Comparison of ENCODE assay signal across 20 cellular contexts in the genomic region with DNA sequence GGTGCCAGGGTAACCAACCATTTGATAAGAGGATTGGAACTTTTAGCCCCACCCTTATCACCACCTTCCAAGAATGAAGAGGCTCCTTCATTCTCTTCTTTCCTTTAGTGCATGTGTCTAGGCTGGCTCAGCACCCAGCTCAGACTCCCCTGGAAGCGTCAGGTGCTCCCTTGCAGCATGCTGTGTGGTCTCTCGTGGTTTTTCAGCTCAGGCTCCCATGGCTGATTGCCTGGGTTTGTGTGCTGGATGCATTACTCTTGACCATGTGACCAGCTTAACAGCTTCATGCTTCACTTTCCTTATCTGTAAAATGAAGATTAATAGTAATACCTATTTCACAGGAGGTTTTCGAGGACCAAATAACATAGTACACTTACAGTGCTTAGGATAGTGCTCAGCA.
DNase-seq lines count a peak whose midpoint lies in the region; ATAC-seq and TF ChIP-seq lines count a peak whose summit lies in the region.
"Had no signal": no experiment of that assay in that cellular context is flagged by ENCODE, and none has a peak within 500 bp of the region (broad histone marks: within the 10 kb centered on the region; RNA-seq: fewer than 3 reads in every experiment).

No MANE protein-coding gene starts in this region.

- in situ Hi-C loops in ACHN (cut with HindIII; ENCODE audit: low pct_ligation_motif_present, low pct_unique_long_range_greater_than_20kb, low sequenced_read_pairs) (no loop called here), GM23248 (cut with MboI) (no loop called here)

- ATAC-seq in GM23338 (no peak), GM18868 (IDR thresholded peaks at IDR 0.05; ENCODE audit: unreplicated experiment) (no peak), GM18873 (IDR thresholded peaks at IDR 0.05; ENCODE audit: low FRiP score, unreplicated experiment) (no peak)
- ATAC-seq: GM12878, HepG2 had no signal

- H3K27me3 Mint-ChIP-seq in GM23338 (ENCODE audit: insufficient read depth, low read depth, poor library complexity), result peaks cover 6% of the 10 kb centered on the region
- H3K27me3 Mint-ChIP-seq in CD8-positive, alpha-beta memory T cell, result peaks cover 0 to 4% of the 10 kb centered on the region in 2 donors
- H3K27me3 Mint-ChIP-seq: B cell had no signal

- CTCF ChIA-PET in CD8-positive, alpha-beta memory T cell (lab: Charles Lee), result no interaction called here

- H3K4me3 ChIP-seq in GM23338 (no peak overlapping the region), GM23248 (no peak overlapping the region)
- no peak overlapping the region for H3K4me3 ChIP-seq in CD8-positive, alpha-beta memory T cell (ENCODE audit: low read length)
- H3K4me3 ChIP-seq: GM12878 had no signal

- peaks cover 34% of the 10 kb centered on the region for H3K4me1 ChIP-seq in GM23338 (ENCODE audit: insufficient read depth)
- H3K4me1 ChIP-seq in CD8-positive, alpha-beta memory T cell (ENCODE audit: insufficient read depth, low read length), result no peaks in the 10 kb centered on the region
- no peaks in the 10 kb centered on the region for H3K4me1 ChIP-seq in GM23248 (ENCODE audit: insufficient read depth)

- no peaks in the 10 kb centered on the region for H3K27me3 ChIP-seq in GM23338 (ENCODE audit: insufficient read depth)
- H3K27me3 ChIP-seq in CD8-positive, alpha-beta memory T cell (ENCODE audit: insufficient read depth, low read length, poor library complexity, severe bottlenecking), result no peaks in the 10 kb centered on the region
- no peaks in the 10 kb centered on the region for H3K27me3 ChIP-seq in GM23248 (replicated peaks; ENCODE audit: insufficient read depth)

- no peaks in the 10 kb centered on the region for H3K9me3 Mint-ChIP-seq in GM23338
- H3K9me3 Mint-ChIP-seq in CD8-positive, alpha-beta memory T cell, result no peaks in the 10 kb centered on the region
- H3K9me3 Mint-ChIP-seq: HFFc6 had no signal

- DNase-seq in ACHN (peak; percentile 36), GM23338 (ENCODE audit: low spot score) (no peak), amniotic epithelial cell (ENCODE audit: low read depth) (peak; percentile 68), kidney tubule cell (ENCODE audit: low spot score) (peak; percentile 9), GM23248 (no peak)
- no peak for DNase-seq in CD8-positive, alpha-beta memory T cell
- DNase-seq: CD4-positive, CD25-positive, alpha-beta regulatory T cell; GDM1; HFFc6; NCI-H1092; NCI-H2081 treated with DMSO at 0.1 percent for 48 hours; NCI-H226; NCI-H524 treated with DMSO at 0.1 percent for 48 hours; SHP77 had no signal

- H3K27ac ChIP-seq in GM23338 (ENCODE audit: low read depth) (no peak overlapping the region), GM23248 (no peak overlapping the region)
- H3K27ac ChIP-seq in CD8-positive, alpha-beta memory T cell (ENCODE audit: low read depth, low read length), result no peak overlapping the region
- H3K27ac ChIP-seq: KMS-11 had no signal

- H2AFZ ChIP-seq in GM23338, result peak overlapping the region; percentile 60
- H2AFZ ChIP-seq in GM23248, result no peak overlapping the region

- TF ChIP-seq CTCF in GM23338 (conservative IDR thresholded peaks at IDR 0.05; ENCODE audit: low read depth in 2 of 2), result no peak

- H3K36me3 Mint-ChIP-seq in GM23338 (ENCODE audit: low read depth), result no peaks in the 10 kb centered on the region; the same call in 2 of the 3 replicates
- peaks cover 0 to 9% (median 4%) of the 10 kb centered on the region in 3 donors for H3K36me3 Mint-ChIP-seq in CD8-positive, alpha-beta memory T cell
- H3K36me3 Mint-ChIP-seq: CD4-positive, CD25-positive, alpha-beta regulatory T cell had no signal

- POLR2A ChIA-PET in CD8-positive, alpha-beta memory T cell (lab: Charles Lee), result no interaction called here

- H3F3A ChIP-seq in GM23338 (replicated peaks; ENCODE audit: low read depth) (no peaks in the 10 kb centered on the region), GM23248 (ENCODE audit: insufficient read depth) (no peaks in the 10 kb centered on the region)

- H3K36me3 ChIP-seq in GM23338 (ENCODE audit: insufficient read depth) (no peaks in the 10 kb centered on the region), GM23248 (ENCODE audit: low read depth) (no peaks in the 10 kb centered on the region)
- H3K36me3 ChIP-seq in CD8-positive, alpha-beta memory T cell (ENCODE audit: insufficient read depth, low read length), result no peaks in the 10 kb centered on the region

- 21 to 22% methylated on average over 3 of the region's 3 CpGs for WGBS in GM23248 (ENCODE audit: low coverage in 1 of 2, low lambda C conversion rate in 2 of 2, missing lambda C conversion rate in 2 of 2), 2 experiments

- no peak overlapping the region for H3K27ac Mint-ChIP-seq in GM23338
- no peak overlapping the region for H3K27ac Mint-ChIP-seq in CD8-positive, alpha-beta memory T cell
- H3K27ac Mint-ChIP-seq: B cell; CD4-positive, CD25-positive, alpha-beta regulatory T cell; HFFc6 had no signal

- no peak overlapping the region for H3K9ac ChIP-seq in GM23248
- H3K9ac ChIP-seq: KMS-11 had no signal

- H3K9me2 ChIP-seq in GM23338 (ENCODE audit: insufficient read depth) (peaks cover 4% of the 10 kb centered on the region; the same call in 1 of the 2 replicates), GM23248 (ENCODE audit: insufficient read depth) (no peaks in the 10 kb centered on the region)

- H3K4me3 Mint-ChIP-seq in GM23338, result no peak overlapping the region
- no peak overlapping the region for H3K4me3 Mint-ChIP-seq in CD8-positive, alpha-beta memory T cell
- H3K4me3 Mint-ChIP-seq: B cell; CD4-positive, CD25-positive, alpha-beta regulatory T cell; HFFc6 had no signal

- H3K79me2 ChIP-seq in GM23338 (replicated peaks; ENCODE audit: insufficient read depth) (no peaks in the 10 kb centered on the region), GM23248 (ENCODE audit: insufficient read depth) (no peaks in the 10 kb centered on the region)

- peaks cover 30% of the 10 kb centered on the region for H3K4me1 Mint-ChIP-seq in GM23338
- H3K4me1 Mint-ChIP-seq in CD8-positive, alpha-beta memory T cell, result no peaks in the 10 kb centered on the region
- H3K4me1 Mint-ChIP-seq: B cell; CD4-positive, CD25-positive, alpha-beta regulatory T cell had no signal

- H3K4me2 ChIP-seq in GM23338, result no peak overlapping the region
- no peak overlapping the region for H3K4me2 ChIP-seq in GM23248 (ENCODE audit: unreplicated experiment)
- H3K4me2 ChIP-seq: KMS-11 had no signal

- no peaks in the 10 kb centered on the region for H4K20me1 ChIP-seq in GM23338 (replicated peaks; ENCODE audit: insufficient read depth)
- no peaks in the 10 kb centered on the region for H4K20me1 ChIP-seq in GM23248 (ENCODE audit: insufficient read depth)

- no peaks in the 10 kb centered on the region for H3K9me3 ChIP-seq in CD8-positive, alpha-beta memory T cell (ENCODE audit: low read length)
- H3K9me3 ChIP-seq in GM23248 (ENCODE audit: low read depth), result no peaks in the 10 kb centered on the region

TF ChIP-seq in GM23338, 12 proteins besides CTCF, POLR2A, EP300 and RAD21 (continues in another document):
- TF ChIP-seq ZNF462 (CRISPR knock-in tag; IDR thresholded peaks at IDR 0.05), result no peak

Comparison
In these comparisons a context has a peak if more than half of its experiments do, and no peak if none do; other contexts are left out.
1. DNase-seq: peak in ACHN (single experiment), amniotic epithelial cell (single experiment) and kidney tubule cell (single experiment); none in GM23338 (single experiment), CD8-positive, alpha-beta memory T cell (0 of 5) and GM23248 (single experiment).